Comparison of ENCODE assay signal across 13 cellular contexts in genomic region chr11:10514210-10514609, GRCh38. TPM values are rescaled to one million over a fixed set of nuclear protein-coding genes. Genes with fewer than 3 reads are reported as not detected.
A peak's percentile ranks its signal among the peaks of the same experiment; 100 is the strongest.
DNase-seq lines count a peak whose midpoint lies in the region; ATAC-seq and TF ChIP-seq lines count a peak whose summit lies in the region.
"Had no signal": no experiment of that assay in that cellular context is flagged by ENCODE, and none has a peak within 500 bp of the region (broad histone marks: within the 10 kb centered on the region; RNA-seq: fewer than 3 reads in every experiment).

No MANE protein-coding gene starts in this region.

- ATAC-seq in PC-3: no peak

- no peak overlapping the region for H3K27ac ChIP-seq in PC-3 (ENCODE audit: low read length)

- peaks cover 7% of the 10 kb centered on the region; the same call in 1 of the 2 replicates for H3K36me3 ChIP-seq in PC-3 (ENCODE audit: low read depth, low read length)
- peaks cover 16% of the 10 kb centered on the region for H3K36me3 ChIP-seq in skeletal muscle satellite cell (ENCODE audit: insufficient read depth, low read length)

- H3K79me2 ChIP-seq in PC-3 (ENCODE audit: low read length): no peaks in the 10 kb centered on the region

- intact Hi-C loops in PC-3 (cut with micrococcal nuclease): loop anchor here (1.0 to 2.0 kb wide), 4 partner anchors 101 to 222 kb away; no protein-coding TSS in a partner anchor

- H3K27me3 ChIP-seq in PC-3 (ENCODE audit: low read length): no peaks in the 10 kb centered on the region
- H3K27me3 ChIP-seq in skeletal muscle satellite cell (ENCODE audit: control insufficient read depth, insufficient read depth, low read length): no peaks in the 10 kb centered on the region

- no TSS peak for BruUV-seq in PC-3 (replicated peaks; lab: Mats Ljungman, UMichigan)

- H3K4me3 ChIP-seq in PC-3 (ENCODE audit: low read length): no peak overlapping the region
- no peak overlapping the region for H3K4me3 ChIP-seq in epithelial cell of esophagus (ENCODE audit: low read length)
- no peak overlapping the region for H3K4me3 ChIP-seq in skeletal muscle satellite cell (ENCODE audit: low read length)

- H4K20me1 ChIP-seq in PC-3 (ENCODE audit: low read length): no peaks in the 10 kb centered on the region

- H3K9ac ChIP-seq in PC-3 (ENCODE audit: low read length): no peak overlapping the region
- peak overlapping the region; percentile 6 for H3K9ac ChIP-seq in skeletal muscle satellite cell (ENCODE audit: low read depth, low read length)

- H3K4me1 ChIP-seq in PC-3 (ENCODE audit: insufficient read depth, low read length) (no peaks in the 10 kb centered on the region), skeletal muscle satellite cell (ENCODE audit: control insufficient read depth, insufficient read depth, low read length) (peaks cover 13% of the 10 kb centered on the region)

- TF ChIP-seq CTCF in PC-3 (conservative IDR thresholded peaks at IDR 0.05; ENCODE audit: low read depth, low read length) (peak; percentile 65), epithelial cell of esophagus (IDR thresholded peaks at IDR 0.05; ENCODE audit: insufficient read depth, low read depth, low read length, missing control alignments) (peak; percentile 14), GM10248 (IDR thresholded peaks at IDR 0.05; ENCODE audit: control extremely low read depth, extremely low read depth, low read depth, missing control alignments) (no peak)

- H3K9me3 ChIP-seq in PC-3 (ENCODE audit: low read length): no peaks in the 10 kb centered on the region
- no peaks in the 10 kb centered on the region for H3K9me3 ChIP-seq in skeletal muscle satellite cell (replicated peaks; ENCODE audit: low read length)

- no peaks in the 10 kb centered on the region for H3K9me2 ChIP-seq in PC-3 (replicated peaks; ENCODE audit: low read length)

- H3K4me2 ChIP-seq in PC-3 (ENCODE audit: low read length) (no peak overlapping the region), skeletal muscle satellite cell (ENCODE audit: low read length) (peak overlapping the region; percentile 8)

- CTCF ChIA-PET in PC-3 (lab: Charles Lee) (interaction anchor here (0.6 kb wide), 1 partner anchor 100 kb away, joined by 6 read pairs; no protein-coding TSS in a partner anchor), GM10248 (lab: Yijun Ruan, JAX) (interaction anchor here (1.0 to 3.0 kb wide), 3 partner anchors 27 to 221 kb away, joined by 4 to 6 read pairs (median 6); partner anchors contain the start of gene RNF141)

- no peak overlapping the region for H2AFZ ChIP-seq in PC-3 (ENCODE audit: low read length)

- DNase-seq in DMS 273 (lab: John Stamatoyannopoulos, UW; ENCODE audit: unreplicated experiment): peak; percentile 10
- DNase-seq in DMS 273 treated with DMSO at 0.1 percent for 48 hours (lab: John Stamatoyannopoulos, UW): no peak
- DNase-seq in PC-3: peak; percentile 56
- DNase-seq in epithelial cell of esophagus (ENCODE audit: low read depth): peak; percentile 30
- no peak for DNase-seq in UCSD-AML1 (lab: John Stamatoyannopoulos, UW; ENCODE audit: unreplicated experiment)
- no peak for DNase-seq in DMS153 (lab: John Stamatoyannopoulos, UW)
- DNase-seq in GM10248 (ENCODE audit: extremely low spot score): no peak
- DNase-seq: 8988T; activated CD8-positive, alpha-beta memory T cell treated with anti-CD3 and anti-CD28 coated beads for 24 hours; midbrain; stimulated activated CD4-positive, alpha-beta T cell treated with anti-CD3 and anti-CD28 coated beads, Interleukin-4, amount 100 ng/mL, for 24 hours had no signal

- H3F3A ChIP-seq in PC-3 (ENCODE audit: low read length, unreplicated experiment): no peaks in the 10 kb centered on the region

- POLR2A ChIA-PET in PC-3 (lab: Charles Lee; ENCODE audit: unreplicated experiment) (no interaction called here), GM10248 (lab: Yijun Ruan, JAX) (no interaction called here)

RNA-seq across cellular contexts. Expression of gene RNF141, which starts 26.8 kb away (rescaled TPM):
- 12.6 and 13.8 TPM in 2 replicates for total RNA-seq in PC-3 (2014; rRNA removed)
- total RNA-seq in skeletal muscle satellite cell (2012; rRNA removed): 20.8 and 27.1 TPM in 2 replicates

RNA-seq across cellular contexts. Expression of gene LYVE1, which starts 54.3 kb away (rescaled TPM):
- not detected in 2 replicates for total RNA-seq in PC-3 (2014; rRNA removed)
- under 0.01 and 0.22 TPM in 2 replicates for total RNA-seq in skeletal muscle satellite cell (2012; rRNA removed)
- total RNA-seq: HT1080 had no signal

RNA-seq across cellular contexts. Expression of gene AMPD3, which starts 59.1 kb away (rescaled TPM):
- total RNA-seq in PC-3 (2014; rRNA removed): 11.8 and 16.5 TPM in 2 replicates
- 6.3 and 8.3 TPM in 2 replicates for total RNA-seq in skeletal muscle satellite cell (2012; rRNA removed)

Comparison
In these comparisons a context has a peak if more than half of its experiments do, and no peak if none do; other contexts are left out.
1. DNase-seq: peak in DMS 273 (single experiment), PC-3 (single experiment) and epithelial cell of esophagus (single experiment); none in DMS 273 treated with DMSO at 0.1 percent for 48 hours (single experiment), UCSD-AML1 (single experiment), DMS153 (single experiment) and GM10248 (single experiment).